ENCODE assay signal across 8 cellular contexts in genomic region chr19:14475251-14476073, GRCh38. TPM values are rescaled to one million over a fixed set of nuclear protein-coding genes. Genes with fewer than 3 reads are reported as not detected.
A peak's percentile ranks its signal among the peaks of the same experiment; 100 is the strongest.
DNase-seq lines count a peak whose midpoint lies in the region; ATAC-seq, FAIRE-seq and TF ChIP-seq lines count a peak whose summit lies in the region.

PTGER1 (minus strand) TSS chr19:14475354; CDS start chr19:14474320, 1,034 bp downstream.

- H3K27ac Mint-ChIP-seq in T-helper 17 cell: peak within 1 kb of the TSS; percentile 43

- TF ChIP-seq CTCF in A549 (IDR thresholded peaks at IDR 0.05) (no peak), GM10248 (IDR thresholded peaks at IDR 0.05; ENCODE audit: control extremely low read depth, extremely low read depth, low read depth, missing control alignments) (peak; percentile 32), fibroblast of lung (conservative IDR thresholded peaks at IDR 0.05 in 1 of 2, IDR thresholded peaks at IDR 0.05 in 1 of 2; ENCODE audit: low read depth in 1 of 2, low read length in 2 of 2) (peak; percentile 41 to 46)

- no peak for FAIRE-seq in A549 (lab: Jason Lieb, UNC)

- H3K9me3 ChIP-seq in A549 (no peaks in the 10 kb centered on the region), T-helper 17 cell (ENCODE audit: control insufficient read depth, low read length, poor library complexity, severe bottlenecking) (no peaks in the 10 kb centered on the region), fibroblast of lung (ENCODE audit: control insufficient read depth, insufficient read depth, low read depth, low read length) (no peaks in the 10 kb centered on the region)

- CTCF ChIA-PET in A549 (lab: Yijun Ruan, JAX) (interaction anchor here (0.7 to 1.2 kb wide), 2 partner anchors 9 to 30 kb away, joined by 3 read pairs; no protein-coding TSS in a partner anchor), GM10248 (lab: Yijun Ruan, JAX) (no interaction called here)

- ATAC-seq in A549 (peak; percentile 22 to 50; a peak in 4 of 6 replicates), T-helper 17 cell (peak; percentile 27), HG03354 (IDR thresholded peaks at IDR 0.05; ENCODE audit: poor library complexity, severe bottlenecking, unreplicated experiment) (no peak)

- peak within 1 kb of the TSS; percentile 80 for H3K4me3 Mint-ChIP-seq in T-helper 17 cell

- WGBS in A549 (ENCODE audit: missing lambda C conversion rate): 37% methylated on average over 7 of the region's 33 CpGs

- no peaks in the 10 kb centered on the region for H3K27me3 ChIP-seq in fibroblast of lung (ENCODE audit: control insufficient read depth, insufficient read depth, low read length)

- H3K27me3 Mint-ChIP-seq in T-helper 17 cell: peaks cover 16% of the 10 kb centered on the region

- no peaks in the 10 kb centered on the region for H3K79me2 ChIP-seq in fibroblast of lung (ENCODE audit: control insufficient read depth, insufficient read depth, low read length)

- no peak for TF ChIP-seq RAD21 in A549 (conservative IDR thresholded peaks at IDR 0.05 in 1 of 2, IDR thresholded peaks at IDR 0.05 in 1 of 2)

- H3K27ac ChIP-seq in A549 (peak within 1 kb of the TSS; percentile 52 to 84; a peak in 3 of 6 replicates), fibroblast of lung (ENCODE audit: insufficient read depth, low read length) (peak within 1 kb of the TSS; percentile 44)

- TF ChIP-seq POLR2A in A549 (IDR thresholded peaks at IDR 0.05; ENCODE audit: low read length): no peak

- H3K4me2 ChIP-seq in A549 (peak within 1 kb of the TSS; percentile 61), fibroblast of lung (ENCODE audit: extremely low read depth, insufficient read depth, low read length) (peak within 1 kb of the TSS; percentile 86)

- H3K36me3 Mint-ChIP-seq in T-helper 17 cell (ENCODE audit: low read depth): peaks cover 5% of the 10 kb centered on the region

- H3K4me1 ChIP-seq in A549: peaks cover 35% of the 10 kb centered on the region
- peaks cover 19% of the 10 kb centered on the region for H3K4me1 ChIP-seq in fibroblast of lung (ENCODE audit: control insufficient read depth, extremely low read depth, insufficient read depth, low read length)

- H4K20me1 ChIP-seq in fibroblast of lung (ENCODE audit: control insufficient read depth, extremely low read depth, insufficient read depth, low read length): no peaks in the 10 kb centered on the region

- peaks cover 32% of the 10 kb centered on the region for H3K4me1 Mint-ChIP-seq in T-helper 17 cell

- H3K36me3 ChIP-seq in fibroblast of lung (ENCODE audit: control insufficient read depth, insufficient read depth, low read length): peaks cover 21% of the 10 kb centered on the region

- TF ChIP-seq EP300 in A549 (IDR thresholded peaks at IDR 0.05): no peak

- H3K9ac ChIP-seq in fibroblast of lung (ENCODE audit: insufficient read depth, low read length): peak within 1 kb of the TSS; percentile 46

- no peak within 1 kb of the TSS for H3K4me3 ChIP-seq in A549
- H3K4me3 ChIP-seq in fibroblast of lung (replicated peaks in 1 of 4; ENCODE audit: control extremely low read depth in 1 of 4, insufficient read depth in 1 of 4, low read depth in 3 of 4, low read length in 4 of 4): peak within 1 kb of the TSS; percentile 37 to 55 (median 46)

- no peak within 1 kb of the TSS for H2AFZ ChIP-seq in fibroblast of lung (ENCODE audit: low read length)

- DNase-seq in A549 (ENCODE audit: low read depth in 1 of 2, low spot score in 1 of 2) (peak in 1 of 2 experiments; percentile 41), GM10248 (ENCODE audit: extremely low spot score) (peak; percentile 38), T-helper 17 cell (no peak), fibroblast of lung (ENCODE audit: low read depth in 2 of 2) (peak; percentile 25 to 58), NCI-H510A treated with DMSO at 0.1 percent for 48 hours (lab: John Stamatoyannopoulos, UW) (no peak), putamen (ENCODE audit: low spot score) (no peak)
- peak; percentile 30 to 37 for DNase-seq in stimulated activated CD8-positive, alpha-beta memory T cell treated with anti-CD3 and anti-CD28 coated beads, Interleukin-15, amount 100 ng/mL, for 48 hours (ENCODE audit: low read depth in 2 of 2)

- POLR2A ChIA-PET in A549 (lab: Yijun Ruan, JAX) (no interaction called here), GM10248 (lab: Yijun Ruan, JAX) (no interaction called here)

TF ChIP-seq in A549, 52 proteins besides CTCF, POLR2A, EP300 and RAD21:
- TF ChIP-seq, protein P1, sequence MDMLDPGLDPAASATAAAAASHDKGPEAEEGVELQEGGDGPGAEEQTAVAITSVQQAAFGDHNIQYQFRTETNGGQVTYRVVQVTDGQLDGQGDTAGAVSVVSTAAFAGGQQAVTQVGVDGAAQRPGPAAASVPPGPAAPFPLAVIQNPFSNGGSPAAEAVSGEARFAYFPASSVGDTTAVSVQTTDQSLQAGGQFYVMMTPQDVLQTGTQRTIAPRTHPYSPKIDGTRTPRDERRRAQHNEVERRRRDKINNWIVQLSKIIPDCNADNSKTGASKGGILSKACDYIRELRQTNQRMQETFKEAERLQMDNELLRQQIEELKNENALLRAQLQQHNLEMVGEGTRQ (IDR thresholded peaks at IDR 0.05): no peak
- TF ChIP-seq SREBF2 (IDR thresholded peaks at IDR 0.05): no peak
- no peak for TF ChIP-seq BHLHE40 (IDR thresholded peaks at IDR 0.05; ENCODE audit: low read depth, low read length)
- TF ChIP-seq RARB (CRISPR knock-in tag; IDR thresholded peaks at IDR 0.05): no peak
- TF ChIP-seq HOXA7 (CRISPR knock-in tag; IDR thresholded peaks at IDR 0.05): no peak
- no peak for TF ChIP-seq ZNF302 (CRISPR knock-in tag; IDR thresholded peaks at IDR 0.05)
- TF ChIP-seq EHF (CRISPR knock-in tag; IDR thresholded peaks at IDR 0.05): no peak
- TF ChIP-seq, protein P2, sequence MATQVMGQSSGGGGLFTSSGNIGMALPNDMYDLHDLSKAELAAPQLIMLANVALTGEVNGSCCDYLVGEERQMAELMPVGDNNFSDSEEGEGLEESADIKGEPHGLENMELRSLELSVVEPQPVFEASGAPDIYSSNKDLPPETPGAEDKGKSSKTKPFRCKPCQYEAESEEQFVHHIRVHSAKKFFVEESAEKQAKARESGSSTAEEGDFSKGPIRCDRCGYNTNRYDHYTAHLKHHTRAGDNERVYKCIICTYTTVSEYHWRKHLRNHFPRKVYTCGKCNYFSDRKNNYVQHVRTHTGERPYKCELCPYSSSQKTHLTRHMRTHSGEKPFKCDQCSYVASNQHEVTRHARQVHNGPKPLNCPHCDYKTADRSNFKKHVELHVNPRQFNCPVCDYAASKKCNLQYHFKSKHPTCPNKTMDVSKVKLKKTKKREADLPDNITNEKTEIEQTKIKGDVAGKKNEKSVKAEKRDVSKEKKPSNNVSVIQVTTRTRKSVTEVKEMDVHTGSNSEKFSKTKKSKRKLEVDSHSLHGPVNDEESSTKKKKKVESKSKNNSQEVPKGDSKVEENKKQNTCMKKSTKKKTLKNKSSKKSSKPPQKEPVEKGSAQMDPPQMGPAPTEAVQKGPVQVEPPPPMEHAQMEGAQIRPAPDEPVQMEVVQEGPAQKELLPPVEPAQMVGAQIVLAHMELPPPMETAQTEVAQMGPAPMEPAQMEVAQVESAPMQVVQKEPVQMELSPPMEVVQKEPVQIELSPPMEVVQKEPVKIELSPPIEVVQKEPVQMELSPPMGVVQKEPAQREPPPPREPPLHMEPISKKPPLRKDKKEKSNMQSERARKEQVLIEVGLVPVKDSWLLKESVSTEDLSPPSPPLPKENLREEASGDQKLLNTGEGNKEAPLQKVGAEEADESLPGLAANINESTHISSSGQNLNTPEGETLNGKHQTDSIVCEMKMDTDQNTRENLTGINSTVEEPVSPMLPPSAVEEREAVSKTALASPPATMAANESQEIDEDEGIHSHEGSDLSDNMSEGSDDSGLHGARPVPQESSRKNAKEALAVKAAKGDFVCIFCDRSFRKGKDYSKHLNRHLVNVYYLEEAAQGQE (IDR thresholded peaks at IDR 0.05): no peak
- TF ChIP-seq HDAC2 (IDR thresholded peaks at IDR 0.05): no peak
- no peak for TF ChIP-seq FOSB (CRISPR knock-in tag; IDR thresholded peaks at IDR 0.05)
- TF ChIP-seq KDM5A (IDR thresholded peaks at IDR 0.05): no peak
- TF ChIP-seq E2F6 (IDR thresholded peaks at IDR 0.05; ENCODE audit: borderline replicate concordance, low read depth): no peak
- TF ChIP-seq ZC3H11A (IDR thresholded peaks at IDR 0.05): no peak
- TF ChIP-seq POLR2AphosphoS2 (conservative IDR thresholded peaks at IDR 0.05; ENCODE audit: low read length): no peak
- TF ChIP-seq RNF2 (IDR thresholded peaks at IDR 0.05; ENCODE audit: borderline replicate concordance, low read depth): no peak
- no peak for TF ChIP-seq FOSL2 (IDR thresholded peaks at IDR 0.05)
- no peak for TF ChIP-seq FOSL2 (CRISPR knock-in tag; IDR thresholded peaks at IDR 0.05)
- TF ChIP-seq, protein P3, sequence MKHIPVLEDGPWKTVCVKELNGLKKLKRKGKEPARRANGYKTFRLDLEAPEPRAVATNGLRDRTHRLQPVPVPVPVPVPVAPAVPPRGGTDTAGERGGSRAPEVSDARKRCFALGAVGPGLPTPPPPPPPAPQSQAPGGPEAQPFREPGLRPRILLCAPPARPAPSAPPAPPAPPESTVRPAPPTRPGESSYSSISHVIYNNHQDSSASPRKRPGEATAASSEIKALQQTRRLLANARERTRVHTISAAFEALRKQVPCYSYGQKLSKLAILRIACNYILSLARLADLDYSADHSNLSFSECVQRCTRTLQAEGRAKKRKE (CRISPR knock-in tag; IDR thresholded peaks at IDR 0.05; ENCODE audit: low read depth): no peak
- no peak for TF ChIP-seq CHD2 (IDR thresholded peaks at IDR 0.05; ENCODE audit: low read length, partially characterized antibody)
TF ChIP-seq in A549: peak in this region for 0.

RNA-seq across cellular contexts. Expression of gene PTGER1, which starts in this region (rescaled TPM):
- polyA plus RNA-seq in A549 (2011; rRNA removed) (0.06 TPM in 1 of 2 replicates, not detected in the other), A549 (2017; fragmentation: RNase III; extraction: RNeasy Plus Mini Kit Qiagen cat#74134 plus additional on column Dnase treatment) (0.12 to 0.18 TPM (median 0.17 TPM) in 3 replicates), fibroblast of lung (0.67 and 2.3 TPM in 2 replicates)
- 0.12 and 0.27 TPM in 2 replicates for polyA plus RNA-seq in A549 (2012; cell fraction: cytosol; rRNA removed)
- polyA plus RNA-seq in A549 (2012; cell fraction: nucleus; rRNA removed): 0.21 and 0.70 TPM in 2 replicates
- polyA minus RNA-seq in A549 (2011; rRNA and poly(A)+ RNA removed): not detected in 2 replicates
- total RNA-seq in T-helper 17 cell (not detected), fibroblast of lung (9.7 and 18.7 TPM in 2 replicates)
- 5.2 and 9.9 TPM in 2 replicates for polyA plus RNA-seq in fibroblast of lung (2012)
- 0.52 and 3.4 TPM in 2 replicates for polyA minus RNA-seq in fibroblast of lung (ENCODE audit: low replicate concordance)

Comparison
In these comparisons a context has a peak if more than half of its experiments do, and no peak if none do; other contexts are left out.
1. RNA of gene PTGER1 (total RNA-seq): 9.7 to 18.7 TPM in fibroblast of lung; not detected in T-helper 17 cell; every median in the first group is over 10 times any median in the second.
2. Peak in ATAC-seq, H3K27ac ChIP-seq and H3K4me2 ChIP-seq in A549; RNA of the gene not detected or under 1 TPM.
3. Peak in ATAC-seq in T-helper 17 cell; RNA of the gene not detected or under 1 TPM.
4. DNase-seq: peak in GM10248 (single experiment), fibroblast of lung (2 of 2) and stimulated activated CD8-positive, alpha-beta memory T cell treated with anti-CD3 and anti-CD28 coated beads, Interleukin-15, amount 100 ng/mL, for 48 hours (2 of 2); none in T-helper 17 cell (0 of 3), NCI-H510A treated with DMSO at 0.1 percent for 48 hours (single experiment) and putamen (single experiment).